ENCODE assay signal across 9 cellular contexts in genomic region chr6:42166444-42167141, GRCh38. TPM values are rescaled to one million over a fixed set of nuclear protein-coding genes. Genes with fewer than 3 reads are reported as not detected.
DNase-seq lines count a peak whose midpoint lies in the region; ATAC-seq, FAIRE-seq and TF ChIP-seq lines count a peak whose summit lies in the region.
"Had no signal": no experiment of that assay in that cellular context is flagged by ENCODE, and none has a peak within 500 bp of the region (broad histone marks: within the 10 kb centered on the region; RNA-seq: fewer than 3 reads in every experiment).

No MANE protein-coding gene starts in this region.

- peak; percentile 94 for TF ChIP-seq CTCF in epithelial cell of proximal tubule (conservative IDR thresholded peaks at IDR 0.05; ENCODE audit: low read depth, low read length)

- FAIRE-seq in HTR-8/SVneo (lab: Jason Lieb, UNC) = no peak

- DNase-seq in COLO829 (ENCODE audit: low spot score) (peak; percentile 90), HTR-8/SVneo (ENCODE audit: insufficient read length, low spot score) (peak; percentile 80), NOMO-1 treated with dmso at 0.1 percent for 144 hours (lab: John Stamatoyannopoulos, UW; ENCODE audit: unreplicated experiment) (peak; percentile 27), epithelial cell of proximal tubule (ENCODE audit: low read depth) (no peak), myocyte (ENCODE audit: low read depth) (peak; percentile 83)
- peak; percentile 24 for DNase-seq in activated CD8-positive, alpha-beta memory T cell treated with anti-CD3 and anti-CD28 coated beads, Interleukin-2, amount 50 U/mL, for 1 hour (ENCODE audit: extremely low read depth)
- DNase-seq in stimulated activated CD8-positive, alpha-beta memory T cell treated with anti-CD3 and anti-CD28 coated beads, Interleukin-7, amount 100 ng/mL, for 4 hours (ENCODE audit: low read depth in 2 of 2) = peak; percentile 50 to 55

- ATAC-seq in GM19023 (IDR thresholded peaks at IDR 0.05; ENCODE audit: unreplicated experiment) = no peak

- no peak overlapping the region for H3K4me3 ChIP-seq in epithelial cell of proximal tubule (ENCODE audit: low read depth, low read length)

RNA-seq across cellular contexts. Expression of gene GUCA1A, which starts 6.6 kb away (rescaled TPM):
- total RNA-seq in epithelial cell of proximal tubule (1.4 and 2.2 TPM in 2 replicates), myocyte (not detected in 2 replicates)
- polyA plus RNA-seq in myocyte (2012) = not detected
- total RNA-seq: T-helper 2 cell treated with Interferon-gamma antibody and Interleukin-4, amounts not matched to agents 100 ng/mL and 5 ng/mL, for 36 hours had no signal

RNA-seq across cellular contexts. Expression of gene C6orf132, which starts 24.2 kb away (rescaled TPM):
- total RNA-seq in epithelial cell of proximal tubule (15.3 and 19.8 TPM in 2 replicates), myocyte (0.16 TPM in 2 replicates)
- 1.5 TPM for polyA plus RNA-seq in myocyte (2012)

RNA-seq across cellular contexts. Expression of gene GUCA1B, which starts 28.2 kb away (rescaled TPM):
- total RNA-seq in epithelial cell of proximal tubule = 0.07 and 0.17 TPM in 2 replicates
- 0.57 and 2.0 TPM in 2 replicates for total RNA-seq in myocyte
- 1.1 TPM for polyA plus RNA-seq in myocyte (2012)

RNA-seq across cellular contexts. Expression of gene MRPS10, which starts 51.1 kb away (rescaled TPM):
- 40.3 and 62.9 TPM in 2 replicates for total RNA-seq in epithelial cell of proximal tubule
- total RNA-seq in myocyte = 73.5 and 102 TPM in 2 replicates
- 36.6 TPM for polyA plus RNA-seq in myocyte (2012)

Comparison
In these comparisons a context has a peak if more than half of its experiments do, and no peak if none do; other contexts are left out.
1. RNA of gene C6orf132, which starts 24.2 kb away (total RNA-seq): 15.3 to 19.8 TPM in epithelial cell of proximal tubule; 0.16 TPM in myocyte; every median in the first group is over 10 times any median in the second.